In genomic region chr16:30652718-30653117, GRCh38 we compare ENCODE assay signal across 12 cellular contexts. TPM values are rescaled to one million over a fixed set of nuclear protein-coding genes. Genes with fewer than 3 reads are reported as not detected.
A peak's percentile ranks its signal among the peaks of the same experiment; 100 is the strongest.
DNase-seq lines count a peak whose midpoint lies in the region; ATAC-seq and TF ChIP-seq lines count a peak whose summit lies in the region.
"Had no signal": no experiment of that assay in that cellular context is flagged by ENCODE, and none has a peak within 500 bp of the region (broad histone marks: within the 10 kb centered on the region; RNA-seq: fewer than 3 reads in every experiment).

No MANE protein-coding gene starts in this region.

- H3K27me3 ChIP-seq in SK-N-SH (ENCODE audit: insufficient read depth) (no peaks in the 10 kb centered on the region), PC-9 (ENCODE audit: insufficient read depth, low read depth) (no peaks in the 10 kb centered on the region), trophoblast cell (ENCODE audit: insufficient read depth, low read length) (no peaks in the 10 kb centered on the region)
- H3K27me3 ChIP-seq in effector memory CD4-positive, alpha-beta T cell (replicated peaks; ENCODE audit: control insufficient read depth, insufficient read depth, low read length, poor library complexity, severe bottlenecking): no peaks in the 10 kb centered on the region
- H3K27me3 ChIP-seq: left lung, SJSA1 had no signal

- H3K27ac ChIP-seq in SK-N-SH (ENCODE audit: low read depth in 2 of 2, low read length in 1 of 2) (peak overlapping the region in 1 of 2 experiments; percentile 8; a peak in 1 of 4 replicates), PC-9 (no peak overlapping the region), trophoblast cell (ENCODE audit: low read depth, low read length) (no peak overlapping the region)
- H3K27ac ChIP-seq in effector memory CD4-positive, alpha-beta T cell (ENCODE audit: insufficient read depth, low read length, poor library complexity, severe bottlenecking): peak overlapping the region; percentile 91
- H3K27ac ChIP-seq: SJSA1 had no signal

- H3K79me1 ChIP-seq in trophoblast cell (ENCODE audit: low read length): peaks cover 17% of the 10 kb centered on the region

- DNase-seq in SK-N-SH (no peak), PC-9 (no peak), trophoblast cell (no peak), kidney glomerular epithelial cell (lab: John Stamatoyannopoulos, UW) (no peak), foreskin melanocyte (no peak)
- DNase-seq in effector memory CD4-positive, alpha-beta T cell: no peak
- DNase-seq: 8988T, NCI-H226 had no signal

- H3K9me3 ChIP-seq in SK-N-SH (no peaks in the 10 kb centered on the region), PC-9 (ENCODE audit: insufficient read depth, low read depth) (no peaks in the 10 kb centered on the region), trophoblast cell (ENCODE audit: insufficient read depth, low read depth, low read length) (peaks cover 1% of the 10 kb centered on the region)
- H3K9me3 ChIP-seq in effector memory CD4-positive, alpha-beta T cell (ENCODE audit: control insufficient read depth, low read length): no peaks in the 10 kb centered on the region
- H3K9me3 ChIP-seq: left lung, SJSA1 had no signal

- no peak overlapping the region for H2BK5ac ChIP-seq in trophoblast cell (ENCODE audit: low read depth, low read length, poor library complexity)

- H4K91ac ChIP-seq in trophoblast cell (ENCODE audit: low read depth, low read length): no peak overlapping the region

- H2BK120ac ChIP-seq in trophoblast cell (ENCODE audit: insufficient read depth, low read length, poor library complexity): no peak overlapping the region

- H3K4me2 ChIP-seq in SK-N-SH (peak overlapping the region; percentile 99), PC-9 (peak overlapping the region; percentile 86; the same call in 1 of the 2 replicates), trophoblast cell (ENCODE audit: low read length) (no peak overlapping the region)

- H3K4me1 ChIP-seq in SK-N-SH (ENCODE audit: control insufficient read depth in 1 of 2, insufficient read depth in 2 of 2, low read depth in 1 of 2, low read length in 1 of 2) (peaks cover 7 to 26% of the 10 kb centered on the region in 2 experiments), PC-9 (replicated peaks; ENCODE audit: insufficient read depth) (peaks cover 17% of the 10 kb centered on the region), trophoblast cell (ENCODE audit: control insufficient read depth in 1 of 2, insufficient read depth in 2 of 2, low read length in 2 of 2) (peaks cover 6 to 12% of the 10 kb centered on the region in 2 experiments)
- H3K4me1 ChIP-seq in effector memory CD4-positive, alpha-beta T cell (ENCODE audit: control insufficient read depth, insufficient read depth, low read length, poor library complexity, severe bottlenecking): peaks cover 17% of the 10 kb centered on the region

- no peak overlapping the region for H3K23ac ChIP-seq in trophoblast cell (ENCODE audit: low read length)

- H3K36me3 ChIP-seq in SK-N-SH (replicated peaks in 1 of 2; ENCODE audit: control insufficient read depth in 1 of 2, insufficient read depth in 2 of 2, low read length in 1 of 2) (peaks cover 18 to 25% of the 10 kb centered on the region in 2 experiments), PC-9 (ENCODE audit: low read depth) (no peaks in the 10 kb centered on the region), trophoblast cell (ENCODE audit: control insufficient read depth in 1 of 2, insufficient read depth in 2 of 2, low read length in 2 of 2) (peaks cover 34% of the 10 kb centered on the region in 2 experiments)
- peaks cover 41% of the 10 kb centered on the region for H3K36me3 ChIP-seq in effector memory CD4-positive, alpha-beta T cell (ENCODE audit: control insufficient read depth, insufficient read depth, low read length)

- H3K4ac ChIP-seq in trophoblast cell (ENCODE audit: low read depth, low read length): no peak overlapping the region

- H3F3A ChIP-seq in SK-N-SH (replicated peaks; ENCODE audit: insufficient read depth) (peaks cover 22% of the 10 kb centered on the region), PC-9 (ENCODE audit: insufficient read depth, low read depth) (peaks cover 26% of the 10 kb centered on the region)

- ATAC-seq in SK-N-SH treated with all-trans-retinoic acid at 6 μM for 48 hours: no peak
- ATAC-seq in HG02798 (IDR thresholded peaks at IDR 0.05; ENCODE audit: poor library complexity, unreplicated experiment): no peak
- ATAC-seq: left lung had no signal

- intact Hi-C loops in PC-9 (cut with micrococcal nuclease; ENCODE audit: unreplicated experiment): loop anchor here (5.0 to 10.0 kb wide), 3 partner anchors 245 to 802 kb away; partner anchors contain the start of genes ARMC5, CTF1, TBX6 and YPEL3

- peak overlapping the region; percentile 27 for H3K18ac ChIP-seq in trophoblast cell (ENCODE audit: low read length)

- H3K9ac ChIP-seq in SK-N-SH (peak overlapping the region; percentile 95; the same call in 1 of the 2 replicates), trophoblast cell (ENCODE audit: low read length) (no peak overlapping the region)

- H2AK5ac ChIP-seq in trophoblast cell (ENCODE audit: low read length): no peak overlapping the region

- CTCF ChIA-PET in SK-N-SH (lab: Yijun Ruan, JAX) (interaction anchor here (0.8 to 1.6 kb wide), 3 partner anchors 14 to 41 kb away, joined by 3 to 5 read pairs (median 3); no protein-coding TSS in a partner anchor), PC-9 (lab: Charles Lee) (no interaction called here)

- BruUV-seq in PC-9 (replicated peaks; lab: Mats Ljungman, UMichigan): no TSS peak

- H4K8ac ChIP-seq in trophoblast cell (ENCODE audit: low read depth, low read length): no peak overlapping the region

- H4K12ac ChIP-seq in trophoblast cell (ENCODE audit: low read depth, low read length): no peak overlapping the region

- POLR2A ChIA-PET in SK-N-SH (lab: Yijun Ruan, JAX): no interaction called here
- POLR2A ChIA-PET in PC-9 (lab: Charles Lee; ENCODE audit: unreplicated experiment): no interaction called here

- TF ChIP-seq CTCF in SK-N-SH (IDR thresholded peaks at IDR 0.05): no peak
- no peak for TF ChIP-seq CTCF in PC-9 (conservative IDR thresholded peaks at IDR 0.05)

- 96% methylated on average over 18 of the region's 18 CpGs for WGBS in SK-N-SH (ENCODE audit: low lambda C conversion rate)
- no CpG with 5 or more reads among the region's 18 CpGs for WGBS in trophoblast cell (ENCODE audit: extremely low coverage, insufficient coverage, insufficient read length)

- H2AFZ ChIP-seq in SK-N-SH (ENCODE audit: low read depth) (no peak overlapping the region), PC-9 (no peak overlapping the region), trophoblast cell (ENCODE audit: insufficient read depth, low read length, poor library complexity) (no peak overlapping the region)

- no peak overlapping the region for H2BK12ac ChIP-seq in trophoblast cell (ENCODE audit: low read length)

- H3K9me2 ChIP-seq in SK-N-SH (no peaks in the 10 kb centered on the region), PC-9 (ENCODE audit: insufficient read depth) (no peaks in the 10 kb centered on the region)

- TF ChIP-seq RAD21 in SK-N-SH (IDR thresholded peaks at IDR 0.05; ENCODE audit: low read length): no peak

- peaks cover 22% of the 10 kb centered on the region for H3K79me2 ChIP-seq in SK-N-SH (ENCODE audit: insufficient read depth)
- H3K79me2 ChIP-seq in PC-9 (ENCODE audit: low read depth): peaks cover 12% of the 10 kb centered on the region
- H3K79me2 ChIP-seq in trophoblast cell (ENCODE audit: control insufficient read depth, insufficient read depth, low read length, poor library complexity): peaks cover 7% of the 10 kb centered on the region

- TF ChIP-seq EP300 in SK-N-SH (IDR thresholded peaks at IDR 0.05; ENCODE audit: borderline replicate concordance in 1 of 2, low read depth in 1 of 2, low read length in 1 of 2): no peak

- no peak overlapping the region for H3K14ac ChIP-seq in trophoblast cell (ENCODE audit: low read length)

- no peak overlapping the region for H3K4me3 ChIP-seq in SK-N-SH (ENCODE audit: low read depth in 2 of 2, low read length in 1 of 2)
- no peak overlapping the region for H3K4me3 ChIP-seq in PC-9
- no peak overlapping the region for H3K4me3 ChIP-seq in effector memory CD4-positive, alpha-beta T cell (ENCODE audit: insufficient read depth, low read depth, low read length, poor library complexity, severe bottlenecking)
- H3K4me3 ChIP-seq in trophoblast cell (ENCODE audit: low read depth, low read length): no peak overlapping the region
- H3K4me3 ChIP-seq: SJSA1 had no signal

- no peaks in the 10 kb centered on the region for H4K20me1 ChIP-seq in SK-N-SH (ENCODE audit: insufficient read depth)
- H4K20me1 ChIP-seq in PC-9 (ENCODE audit: insufficient read depth): no peaks in the 10 kb centered on the region

TF ChIP-seq in SK-N-SH, 30 proteins besides CTCF, POLR2A, EP300 and RAD21 (continues in another document):
- no peak for TF ChIP-seq ELF1 (IDR thresholded peaks at IDR 0.05)

TF ChIP-seq in SK-N-SH treated with all-trans-retinoic acid at 6 μM for 48 hours, 23 proteins besides CTCF, POLR2A, EP300 and RAD21 (continues in another document):
- TF ChIP-seq ZNF8 (CRISPR knock-in tag; IDR thresholded peaks at IDR 0.05): no peak
- no peak for TF ChIP-seq PPARA (CRISPR knock-in tag; IDR thresholded peaks at IDR 0.05; ENCODE audit: borderline replicate concordance)
- TF ChIP-seq ZNF70 (CRISPR knock-in tag; IDR thresholded peaks at IDR 0.05): no peak

RNA-seq across cellular contexts. Expression of gene PRR14, which starts 2.0 kb away (rescaled TPM):
- polyA plus RNA-seq in SK-N-SH (2012; rRNA removed): 7.5 and 13.5 TPM in 2 replicates
- 4.5 and 6.4 TPM in 2 replicates for polyA plus RNA-seq in SK-N-SH (2012; cell fraction: cytosol; rRNA removed)
- polyA plus RNA-seq in SK-N-SH (2012; cell fraction: nucleus; rRNA removed): 47.6 and 99.3 TPM in 2 replicates
- 67.3 and 85.3 TPM in 2 replicates for total RNA-seq in PC-9 (2021)
- 32.0 and 33.1 TPM in 2 replicates for polyA plus RNA-seq in trophoblast cell (2013)

RNA-seq across cellular contexts. Expression of gene FBRS, which starts 5.5 kb away (rescaled TPM):
- polyA plus RNA-seq in SK-N-SH (2012; rRNA removed): 9.6 and 11.5 TPM in 2 replicates
- 4.8 and 8.5 TPM in 2 replicates for polyA plus RNA-seq in SK-N-SH (2012; cell fraction: cytosol; rRNA removed)
- 47.6 and 50.6 TPM in 2 replicates for polyA plus RNA-seq in SK-N-SH (2012; cell fraction: nucleus; rRNA removed)
- total RNA-seq in PC-9 (2021): 87.5 and 128 TPM in 2 replicates
- polyA plus RNA-seq in trophoblast cell (2013): 128 and 134 TPM in 2 replicates

RNA-seq across cellular contexts. Expression of gene ZNF689, which starts 42.5 kb away (rescaled TPM):
- 2.9 and 3.4 TPM in 2 replicates for polyA plus RNA-seq in SK-N-SH (2012; rRNA removed)
- 2.5 and 3.1 TPM in 2 replicates for polyA plus RNA-seq in SK-N-SH (2012; cell fraction: cytosol; rRNA removed)
- polyA plus RNA-seq in SK-N-SH (2012; cell fraction: nucleus; rRNA removed): 3.4 and 4.1 TPM in 2 replicates
- total RNA-seq in PC-9 (2021): 9.1 and 10.1 TPM in 2 replicates
- polyA plus RNA-seq in trophoblast cell (2013): 5.8 and 5.9 TPM in 2 replicates

RNA-seq across cellular contexts. Expression of gene SRCAP, which starts 46.3 kb away (rescaled TPM):
- polyA plus RNA-seq in SK-N-SH (2012; rRNA removed): 3.7 and 5.6 TPM in 2 replicates
- polyA plus RNA-seq in SK-N-SH (2012; cell fraction: cytosol; rRNA removed): 2.1 and 4.3 TPM in 2 replicates
- polyA plus RNA-seq in SK-N-SH (2012; cell fraction: nucleus; rRNA removed): 8.1 and 12.8 TPM in 2 replicates
- 92.0 and 116 TPM in 2 replicates for total RNA-seq in PC-9 (2021)
- 38.1 and 40.5 TPM in 2 replicates for polyA plus RNA-seq in trophoblast cell (2013)
